2 cellular contexts compared by ENCODE assay signal in genomic region chr17:38511126-38512108, GRCh38.
TF ChIP-seq lines count a peak whose summit lies in the region.

No MANE protein-coding gene starts in this region.

TF ChIP-seq in IMR-90, 13 proteins besides CTCF, POLR2A, EP300 and RAD21:
- TF ChIP-seq USF2 (IDR thresholded peaks at IDR 0.05; ENCODE audit: low read depth, low read length) = no peak
- TF ChIP-seq NFE2L2 (IDR thresholded peaks at IDR 0.05; ENCODE audit: low read depth, low read length) = no peak; the same call in 1 of the 2 replicates
- peak; percentile 52; the same call in 1 of the 2 replicates for TF ChIP-seq MAZ (IDR thresholded peaks at IDR 0.05; ENCODE audit: borderline replicate concordance, low read depth, low read length)
- no peak for TF ChIP-seq RCOR1 (IDR thresholded peaks at IDR 0.05; ENCODE audit: insufficient replicate concordance, low read length)
- TF ChIP-seq FOS (IDR thresholded peaks at IDR 0.05; ENCODE audit: low read depth, low read length) = no peak
- no peak for TF ChIP-seq MXI1 (IDR thresholded peaks at IDR 0.05; ENCODE audit: borderline replicate concordance, low read depth, low read length)

TF ChIP-seq in endothelial cell of umbilical vein, 7 proteins besides CTCF, POLR2A, EP300 and RAD21:
- peak; percentile 50 for TF ChIP-seq POLR2AphosphoS5 (IDR thresholded peaks at IDR 0.05; ENCODE audit: insufficient read depth, low read depth, low read length)
- no peak for TF ChIP-seq EZH2 (IDR thresholded peaks at IDR 0.05; ENCODE audit: borderline replicate concordance, low read depth, low read length, severe bottlenecking)
